Comparison of ENCODE assay signal across 13 cellular contexts in genomic region chr11:79046365-79046764, GRCh38.
"Had no signal": no experiment of that assay in that cellular context is flagged by ENCODE, and none has a peak within 500 bp of the region (broad histone marks: within the 10 kb centered on the region; RNA-seq: fewer than 3 reads in every experiment).

No MANE protein-coding gene starts in this region.

- H3K4me1 ChIP-seq: colonic mucosa had no signal

- ATAC-seq: activated CD8-positive, alpha-beta T cell treated with anti-CD3 and anti-CD28 coated beads, Interleukin-2, amount 10 ng/mL, durations not matched to agents 7 days and 5 days; natural killer cell treated with Interleukin-12 subunit alpha and Interleukin-12 subunit beta and Interleukin-15 and Interleukin-18, amount 100 ng/mL, for 72 hours; stimulated activated naive CD8-positive, alpha-beta T cell treated with anti-CD3 and anti-CD28 coated beads, Interleukin-15, Interleukin-2, amounts not matched to agents 100 U/mL and 50 U/mL, for 24 hours; T-cell had no signal

- H3K4me1 Mint-ChIP-seq: T-cell had no signal

- H3K36me3 Mint-ChIP-seq: natural killer cell treated with Interleukin-12 subunit alpha and Interleukin-12 subunit beta and Interleukin-15 and Interleukin-18, amount 100 ng/mL, for 72 hours; T-cell had no signal

- H3K9me3 ChIP-seq: colonic mucosa had no signal

- H3K4me3 ChIP-seq: colonic mucosa had no signal

- H3K36me3 ChIP-seq: colonic mucosa had no signal

- H3K27me3 ChIP-seq: colonic mucosa had no signal

- H3K4me3 Mint-ChIP-seq: activated CD8-positive, alpha-beta T cell treated with anti-CD3 and anti-CD28 coated beads, Interleukin-2, amount 10 ng/mL, durations not matched to agents 7 days and 5 days; natural killer cell treated with Interleukin-12 subunit alpha and Interleukin-12 subunit beta and Interleukin-15 and Interleukin-18, amount 100 ng/mL, for 72 hours; T-cell had no signal

- H3K27ac Mint-ChIP-seq: activated CD8-positive, alpha-beta T cell treated with anti-CD3 and anti-CD28 coated beads, Interleukin-2, amount 10 ng/mL, durations not matched to agents 7 days and 5 days; natural killer cell treated with Interleukin-12 subunit alpha and Interleukin-12 subunit beta and Interleukin-15 and Interleukin-18, amount 100 ng/mL, for 72 hours; T-cell had no signal

- H3K27ac ChIP-seq: colonic mucosa had no signal

- H3K9me3 Mint-ChIP-seq: natural killer cell treated with Interleukin-12 subunit alpha and Interleukin-12 subunit beta and Interleukin-15 and Interleukin-18, amount 100 ng/mL, for 72 hours had no signal

- DNase-seq: activated CD4-positive, alpha-beta T cell treated with anti-CD3 and anti-CD28 coated beads for 48 hours; activated CD8-positive, alpha-beta memory T cell treated with anti-CD3 and anti-CD28 coated beads, Interleukin-2, amount 50 U/mL, for 48 hours; activated CD8-positive, alpha-beta T cell treated with anti-CD3 and anti-CD28 coated beads, Interleukin-2, amount 10 ng/mL, durations not matched to agents 7 days and 5 days; activated naive CD4-positive, alpha-beta T cell; aorta; colonic mucosa; effector CD4-positive, alpha-beta T cell; hippocampal formation; stimulated activated CD4-positive, alpha-beta T cell treated with anti-CD3 and anti-CD28 coated beads, Interleukin-4, amount 100 ng/mL, for 1 hour; stimulated activated CD8-positive, alpha-beta memory T cell treated with anti-CD3 and anti-CD28 coated beads, Interleukin-4, amount 100 ng/mL, for 48 hours; stimulated activated naive CD8-positive, alpha-beta T cell treated with anti-CD3 and anti-CD28 coated beads, Interleukin-15, Interleukin-2, amounts not matched to agents 100 U/mL and 50 U/mL, for 24 hours; T-cell had no signal
